ENCODE assay signal across 8 cellular contexts in genomic region chr13:77779461-77780272, GRCh38.
A peak's percentile ranks its signal among the peaks of the same experiment; 100 is the strongest.
DNase-seq lines count a peak whose midpoint lies in the region; ATAC-seq, FAIRE-seq and TF ChIP-seq lines count a peak whose summit lies in the region.

No MANE protein-coding gene starts in this region.

- H3K36me3 Mint-ChIP-seq in activated CD4-positive, alpha-beta T cell treated with anti-CD3 and anti-CD28 coated beads for 36 hours (ENCODE audit: low read depth), result no peaks in the 10 kb centered on the region

- H3K27ac Mint-ChIP-seq in activated CD4-positive, alpha-beta T cell treated with anti-CD3 and anti-CD28 coated beads for 36 hours, result peak overlapping the region; percentile 52

- H3K4me1 ChIP-seq in ascending aorta (no peaks in the 10 kb centered on the region), small intestine (ENCODE audit: control insufficient read depth in 2 of 2, insufficient read depth in 1 of 2, low read depth in 1 of 2, low read length in 1 of 2) (no peaks in the 10 kb centered on the region)

- H3K4me1 Mint-ChIP-seq in activated CD4-positive, alpha-beta T cell treated with anti-CD3 and anti-CD28 coated beads for 36 hours, result peaks cover 14% of the 10 kb centered on the region

- POLR2A ChIA-PET in activated CD4-positive, alpha-beta T cell treated with anti-CD3 and anti-CD28 coated beads for 36 hours (lab: Charles Lee), result no interaction called here

- H3K9me3 ChIP-seq in ascending aorta (no peaks in the 10 kb centered on the region), small intestine (ENCODE audit: control insufficient read depth, low read depth) (no peaks in the 10 kb centered on the region)

- intact Hi-C loops in activated CD4-positive, alpha-beta T cell treated with anti-CD3 and anti-CD28 coated beads for 36 hours (cut with DNase I, micrococcal nuclease), result loop anchor here (1.0 to 5.0 kb wide), 3 partner anchors 148 to 342 kb away; no protein-coding TSS in a partner anchor
- intact Hi-C loops in ascending aorta (cut with DNase I), result loop anchor here (1.0 kb wide), 1 partner anchor 342 kb away; no protein-coding TSS in a partner anchor

- no peak for FAIRE-seq in small intestine (lab: Jason Lieb, UNC)

- H3K27me3 Mint-ChIP-seq in activated CD4-positive, alpha-beta T cell treated with anti-CD3 and anti-CD28 coated beads for 36 hours, result no peaks in the 10 kb centered on the region

- H3K9me3 Mint-ChIP-seq in activated CD4-positive, alpha-beta T cell treated with anti-CD3 and anti-CD28 coated beads for 36 hours (ENCODE audit: low read depth), result no peaks in the 10 kb centered on the region

- peak; percentile 46 for DNase-seq in activated CD4-positive, alpha-beta T cell treated with anti-CD3 and anti-CD28 coated beads for 36 hours
- no peak for DNase-seq in activated CD4-positive, alpha-beta T cell treated with anti-CD3 and anti-CD28 coated beads, Interleukin-2, amount 50 U/mL, for 4 hours
- DNase-seq in NCI-H748 treated with DMSO at 0.1 percent for 48 hours (lab: John Stamatoyannopoulos, UW) (peak; percentile 71), ascending aorta (ENCODE audit: low spot score in 2 of 2) (no peak), hepatic stellate cell (ENCODE audit: low spot score) (peak; percentile 9), small intestine (peak; percentile 46)

- peak; percentile 8 to 55 (median 39) for TF ChIP-seq CTCF in ascending aorta (IDR thresholded peaks at IDR 0.05)

- peak; percentile 85 for ATAC-seq in activated CD4-positive, alpha-beta T cell treated with anti-CD3 and anti-CD28 coated beads for 36 hours
- ATAC-seq in GM21367 (IDR thresholded peaks at IDR 0.05; ENCODE audit: unreplicated experiment) (peak; percentile 87), HG03558 (IDR thresholded peaks at IDR 0.05; ENCODE audit: extremely low read depth, unreplicated experiment) (peak; percentile 74)

- H3K36me3 ChIP-seq in ascending aorta (no peaks in the 10 kb centered on the region), small intestine (ENCODE audit: control insufficient read depth in 2 of 2, insufficient read depth in 2 of 2, low read length in 2 of 2) (no peaks in the 10 kb centered on the region)

- CTCF ChIA-PET in activated CD4-positive, alpha-beta T cell treated with anti-CD3 and anti-CD28 coated beads for 36 hours (lab: Charles Lee), result interaction anchor here (0.6 to 3.6 kb wide), 3 partner anchors 34 to 784 kb away, joined by 3 to 28 read pairs (median 3); no protein-coding TSS in a partner anchor

- H3K27me3 ChIP-seq in ascending aorta (no peaks in the 10 kb centered on the region), small intestine (ENCODE audit: control insufficient read depth in 2 of 2, insufficient read depth in 2 of 2, low read length in 2 of 2) (no peaks in the 10 kb centered on the region)

- WGBS in small intestine, 3 donors, result 9 to 12% (median 10%) methylated on average over 3 of the region's 3 CpGs

- H3K4me3 ChIP-seq in ascending aorta (peak overlapping the region in 1 of 2 donors; percentile 6), small intestine (ENCODE audit: low read depth in 1 of 2, low read length in 2 of 2) (no peak overlapping the region)

- H3K27ac ChIP-seq in ascending aorta, result no peak overlapping the region
- no peak overlapping the region for H3K27ac ChIP-seq in small intestine (ENCODE audit: low read depth in 1 of 2, low read length in 1 of 2)

- H3K4me3 Mint-ChIP-seq in activated CD4-positive, alpha-beta T cell treated with anti-CD3 and anti-CD28 coated beads for 36 hours, result no peak overlapping the region

Comparison
In these comparisons a context has a peak if more than half of its experiments do, and no peak if none do; other contexts are left out.
1. DNase-seq: peak in activated CD4-positive, alpha-beta T cell treated with anti-CD3 and anti-CD28 coated beads for 36 hours (single experiment), NCI-H748 treated with DMSO at 0.1 percent for 48 hours (single experiment), hepatic stellate cell (single experiment) and small intestine (single experiment); none in activated CD4-positive, alpha-beta T cell treated with anti-CD3 and anti-CD28 coated beads, Interleukin-2, amount 50 U/mL, for 4 hours (0 of 2) and ascending aorta (0 of 2).
2. Peak in every context shown above with its lines, with median percentiles within 50 percentile points of each other: ATAC-seq.